23 cellular contexts compared by ENCODE assay signal in the genomic region with DNA sequence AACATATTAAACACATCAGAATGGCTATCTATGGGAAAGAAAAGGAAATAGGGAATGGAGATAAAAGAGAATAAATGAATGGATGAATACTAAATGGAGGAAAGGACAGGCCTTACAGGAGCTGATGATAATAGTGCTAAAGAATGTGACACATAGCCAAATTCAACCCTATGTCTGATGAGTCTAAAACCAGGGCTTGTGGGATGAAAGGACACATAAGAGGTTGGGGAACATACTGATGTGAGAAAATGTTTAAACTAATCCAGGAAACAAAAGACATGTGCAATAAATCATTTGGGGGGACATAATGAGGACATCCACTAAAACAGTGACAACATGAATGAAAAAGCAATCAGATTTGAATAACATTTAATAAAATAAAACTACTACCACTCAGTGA.
DNase-seq lines count a peak whose midpoint lies in the region; ATAC-seq and TF ChIP-seq lines count a peak whose summit lies in the region.
"Had no signal": no experiment of that assay in that cellular context is flagged by ENCODE, and none has a peak within 500 bp of the region (broad histone marks: within the 10 kb centered on the region; RNA-seq: fewer than 3 reads in every experiment).

No MANE protein-coding gene starts in this region.

- CTCF ChIA-PET in IMR-90 (lab: Yijun Ruan, JAX), result no interaction called here

- no TSS peak for BruUV-seq in IMR-90 (replicated peaks; lab: Mats Ljungman, UMichigan)

- no peaks in the 10 kb centered on the region for H3K36me3 ChIP-seq in IMR-90 (ENCODE audit: control insufficient read depth, insufficient read depth, low read length)
- H3K36me3 ChIP-seq: WERI-Rb-1 had no signal

- POLR2A ChIA-PET in IMR-90 (lab: Charles Lee; ENCODE audit: unreplicated experiment), result no interaction called here

- no peak overlapping the region for H2AK5ac ChIP-seq in IMR-90 (ENCODE audit: low read depth, low read length)

- no peak overlapping the region for H2AK9ac ChIP-seq in IMR-90 (replicated peaks; ENCODE audit: low read depth, low read length, poor library complexity)

- H3K4me1 Mint-ChIP-seq in osteocyte (ENCODE audit: unreplicated experiment), result peaks cover 5% of the 10 kb centered on the region
- H3K4me1 Mint-ChIP-seq: neural crest cell had no signal

- H2BK15ac ChIP-seq in IMR-90 (ENCODE audit: low read depth, low read length), result no peak overlapping the region

- peaks cover 12% of the 10 kb centered on the region in 2 experiments for H3K79me1 ChIP-seq in IMR-90 (ENCODE audit: low read depth in 1 of 2, low read length in 2 of 2)

- H3K27ac ChIP-seq in IMR-90 (ENCODE audit: insufficient read depth, low read length), result no peak overlapping the region
- H3K27ac ChIP-seq: WERI-Rb-1 had no signal

- no peak overlapping the region for H2BK20ac ChIP-seq in IMR-90 (ENCODE audit: low read depth, low read length)

- no peak overlapping the region for H3K23ac ChIP-seq in IMR-90 (ENCODE audit: low read depth, low read length)

- H4K5ac ChIP-seq in IMR-90 (ENCODE audit: low read depth, low read length), result no peak overlapping the region

- H3K4me1 ChIP-seq in IMR-90 (ENCODE audit: control insufficient read depth, insufficient read depth, low read length), result 0 out of 2 replicates have a peak, but pooled peaks cover 2% of the 10 kb centered on the region

- no peak overlapping the region for H3K4me2 ChIP-seq in IMR-90 (ENCODE audit: low read depth, low read length)

- H3K36me3 Mint-ChIP-seq in osteocyte (ENCODE audit: unreplicated experiment), result peaks cover 13% of the 10 kb centered on the region
- H3K36me3 Mint-ChIP-seq: activated naive CD4-positive, alpha-beta T cell treated with anti-CD3 and anti-CD28 coated beads, Interleukin-2, amount 50 U/mL, for 72 hours had no signal

- H3K9ac ChIP-seq in IMR-90 (ENCODE audit: low read depth, low read length), result no peak overlapping the region

- no peaks in the 10 kb centered on the region for H3K9me1 ChIP-seq in IMR-90 (ENCODE audit: insufficient read depth, low read length)

- TF ChIP-seq POLR2A in IMR-90 (IDR thresholded peaks at IDR 0.05; ENCODE audit: low read depth, low read length), result no peak

- H3K18ac ChIP-seq in IMR-90 (ENCODE audit: low read depth, low read length), result no peak overlapping the region

- no peak overlapping the region for H3K14ac ChIP-seq in IMR-90 (replicated peaks; ENCODE audit: low read depth, low read length)

- no peaks in the 10 kb centered on the region for H3K9me3 Mint-ChIP-seq in osteocyte (ENCODE audit: unreplicated experiment)
- H3K9me3 Mint-ChIP-seq: activated naive CD4-positive, alpha-beta T cell treated with anti-CD3 and anti-CD28 coated beads, Interleukin-2, amount 50 U/mL, for 72 hours; activated T-cell treated with anti-CD3 and anti-CD28 coated beads, Interleukin-2, amount 50 U/mL, for 4 hours; neural crest cell; T-helper 1 cell treated with Interleukin-12 subunit alpha and Interleukin-12 subunit beta and Interleukin-4 antibody, amounts not matched to agents 30 μg/mL and 1 μg/mL, for 36 hours had no signal

- H4K20me1 ChIP-seq in IMR-90 (ENCODE audit: insufficient read depth, low read length), result no peaks in the 10 kb centered on the region

- no peak for TF ChIP-seq CTCF in AG10803 (conservative IDR thresholded peaks at IDR 0.05; ENCODE audit: low read length)
- no peak for TF ChIP-seq CTCF in IMR-90 (conservative IDR thresholded peaks at IDR 0.05; ENCODE audit: low read depth, low read length)
- no peak for TF ChIP-seq CTCF in epithelial cell of esophagus (IDR thresholded peaks at IDR 0.05; ENCODE audit: insufficient read depth, low read depth, low read length, missing control alignments)
- TF ChIP-seq CTCF in osteocyte (IDR thresholded peaks at IDR 0.05), result no peak

- ATAC-seq in IMR-90 (ENCODE audit: low read depth), result peak; percentile 79
- no peak for ATAC-seq in GM19452 (IDR thresholded peaks at IDR 0.05; ENCODE audit: unreplicated experiment)
- ATAC-seq: activated naive CD4-positive, alpha-beta T cell treated with anti-CD3 and anti-CD28 coated beads, Interleukin-2, amount 50 U/mL, for 72 hours; activated T-cell treated with anti-CD3 and anti-CD28 coated beads, Interleukin-2, amount 50 U/mL, for 4 hours; esophagus mucosa; K562 had no signal

- H3K4me3 ChIP-seq in AG10803 (ENCODE audit: low read length) (no peak overlapping the region), IMR-90 (ENCODE audit: insufficient read depth, low read depth, low read length) (no peak overlapping the region), epithelial cell of esophagus (ENCODE audit: low read length) (no peak overlapping the region)
- H3K4me3 ChIP-seq: K562 had no signal

- H3K27me3 ChIP-seq in IMR-90 (ENCODE audit: control insufficient read depth, insufficient read depth, low read length), result no peaks in the 10 kb centered on the region

- no peak for TF ChIP-seq RAD21 in IMR-90 (IDR thresholded peaks at IDR 0.05; ENCODE audit: low read length)

- H4K91ac ChIP-seq in IMR-90 (ENCODE audit: insufficient read depth, low read depth, low read length), result no peak overlapping the region

- H3K27me3 Mint-ChIP-seq in osteocyte (ENCODE audit: unreplicated experiment), result no peaks in the 10 kb centered on the region

- H3K56ac ChIP-seq in IMR-90 (ENCODE audit: extremely low read depth, insufficient read depth, low read length), result no peak overlapping the region

- in situ Hi-C loops in IMR-90 (cut with MboI; ENCODE audit: low sequenced_read_pairs), result no loop called here

- H2BK5ac ChIP-seq in IMR-90 (ENCODE audit: low read depth, low read length, poor library complexity, severe bottlenecking), result no peak overlapping the region

- no peak overlapping the region for H3K4me3 Mint-ChIP-seq in osteocyte (ENCODE audit: unreplicated experiment)
- H3K4me3 Mint-ChIP-seq: activated T-cell treated with anti-CD3 and anti-CD28 coated beads, Interleukin-2, amount 50 U/mL, for 4 hours; neural crest cell; T-helper 1 cell treated with Interleukin-12 subunit alpha and Interleukin-12 subunit beta and Interleukin-4 antibody, amounts not matched to agents 30 μg/mL and 1 μg/mL, for 36 hours had no signal

- intact Hi-C loops in IMR-90 (cut with micrococcal nuclease), result no loop called here

- no peak overlapping the region for H2BK120ac ChIP-seq in IMR-90 (ENCODE audit: low read depth, low read length)

- no peaks in the 10 kb centered on the region for H3K9me3 ChIP-seq in IMR-90 (ENCODE audit: control insufficient read depth, insufficient read depth, low read length)

- H2AFZ ChIP-seq in IMR-90 (replicated peaks; ENCODE audit: low read length, poor library complexity), result no peak overlapping the region

- dilution Hi-C loops in IMR-90 (cut with HindIII; ENCODE audit: low sequenced_read_pairs, unreplicated experiment), result no loop called here

- peak; percentile 74 for DNase-seq in AG10803 (ENCODE audit: low read depth)
- peak; percentile 64 for DNase-seq in IMR-90
- peak; percentile 15 for DNase-seq in epithelial cell of esophagus (ENCODE audit: low read depth)
- DNase-seq in myocyte (ENCODE audit: low read depth), result peak; percentile 19
- no peak for DNase-seq in osteocyte (ENCODE audit: extremely low spot score, unreplicated experiment)
- no peak for DNase-seq in NCI-H82 (lab: John Stamatoyannopoulos, UW)
- no peak for DNase-seq in RKO (ENCODE audit: low spot score)
- DNase-seq: activated CD4-positive, alpha-beta T cell treated with anti-CD3 and anti-CD28 coated beads, Interleukin-2, amount 50 U/mL, for 48 hours; activated T-cell treated with anti-CD3 and anti-CD28 coated beads, Interleukin-2, amount 50 U/mL, for 4 hours; caudate nucleus; midbrain; NCI-H2081; NCI-H524 treated with DMSO at 0.1 percent for 48 hours; SIG-M5; stimulated activated naive CD4-positive, alpha-beta T cell treated with Interleukin-2 at 50 U/mL for 16 hours; trophoblast cell; WERI-Rb-1 had no signal

- H4K8ac ChIP-seq in IMR-90 (ENCODE audit: low read depth in 2 of 2, low read length in 2 of 2), result no peak overlapping the region

- no peak overlapping the region for H3K4ac ChIP-seq in IMR-90 (ENCODE audit: low read depth, low read length)

- H3K27ac Mint-ChIP-seq in osteocyte (ENCODE audit: unreplicated experiment), result no peak overlapping the region
- H3K27ac Mint-ChIP-seq: activated naive CD4-positive, alpha-beta T cell treated with anti-CD3 and anti-CD28 coated beads, Interleukin-2, amount 50 U/mL, for 72 hours; T-helper 1 cell treated with Interleukin-12 subunit alpha and Interleukin-12 subunit beta and Interleukin-4 antibody, amounts not matched to agents 30 μg/mL and 1 μg/mL, for 36 hours had no signal

TF ChIP-seq in IMR-90, 13 proteins besides CTCF, POLR2A, EP300 and RAD21:
- TF ChIP-seq NFE2L2 (IDR thresholded peaks at IDR 0.05; ENCODE audit: low read depth, low read length) (no peak), MAFK (IDR thresholded peaks at IDR 0.05; ENCODE audit: low read depth, low read length) (no peak), FOS (IDR thresholded peaks at IDR 0.05; ENCODE audit: low read depth, low read length) (no peak), MXI1 (IDR thresholded peaks at IDR 0.05; ENCODE audit: borderline replicate concordance, low read depth, low read length) (no peak)
- TF ChIP-seq, protein P1, sequence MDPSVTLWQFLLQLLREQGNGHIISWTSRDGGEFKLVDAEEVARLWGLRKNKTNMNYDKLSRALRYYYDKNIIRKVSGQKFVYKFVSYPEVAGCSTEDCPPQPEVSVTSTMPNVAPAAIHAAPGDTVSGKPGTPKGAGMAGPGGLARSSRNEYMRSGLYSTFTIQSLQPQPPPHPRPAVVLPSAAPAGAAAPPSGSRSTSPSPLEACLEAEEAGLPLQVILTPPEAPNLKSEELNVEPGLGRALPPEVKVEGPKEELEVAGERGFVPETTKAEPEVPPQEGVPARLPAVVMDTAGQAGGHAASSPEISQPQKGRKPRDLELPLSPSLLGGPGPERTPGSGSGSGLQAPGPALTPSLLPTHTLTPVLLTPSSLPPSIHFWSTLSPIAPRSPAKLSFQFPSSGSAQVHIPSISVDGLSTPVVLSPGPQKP (IDR thresholded peaks at IDR 0.05; ENCODE audit: borderline replicate concordance, low read depth, low read length), result no peak

Comparison
In these comparisons a context has a peak if more than half of its experiments do, and no peak if none do; other contexts are left out.
1. DNase-seq: peak in AG10803 (single experiment), IMR-90 (single experiment), epithelial cell of esophagus (single experiment) and myocyte (single experiment); none in osteocyte (single experiment), NCI-H82 (single experiment) and RKO (single experiment).